Comparison of ENCODE assay signal across 19 cellular contexts in genomic region chr13:21949818-21950429, GRCh38.
"Had no signal": no experiment of that assay in that cellular context is flagged by ENCODE, and none has a peak within 500 bp of the region (broad histone marks: within the 10 kb centered on the region; RNA-seq: fewer than 3 reads in every experiment).

No MANE protein-coding gene starts in this region.

- H3K4me3 Mint-ChIP-seq: activated B cell treated with CpG ODN at 0.5 μM for 24 hours, memory B cell, neural crest cell had no signal

- H3K4me1 ChIP-seq: body of pancreas, gastroesophageal sphincter, left ventricle myocardium inferior, sigmoid colon, suprapubic skin, upper lobe of left lung had no signal

- ATAC-seq: body of pancreas, gastroesophageal sphincter had no signal

- DNase-seq: activated B cell treated with CpG ODN at 0.5 μM for 24 hours; activated CD4-positive, alpha-beta T cell treated with anti-CD3 and anti-CD28 coated beads, Interleukin-2, amount 50 U/mL, for 1 hour; activated naive CD4-positive, alpha-beta T cell treated with anti-CD3 and anti-CD28 coated beads, Interleukin-2, amount 50 U/mL, for 16 hours; activated T-cell treated with anti-CD3 and anti-CD28 coated beads for 4 hours; body of pancreas; central memory CD4-positive, alpha-beta T cell; effector CD8-positive, alpha-beta T cell; left ventricle myocardium inferior; ovary; sigmoid colon; stimulated activated CD4-positive, alpha-beta T cell treated with anti-CD3 and anti-CD28 coated beads, Interleukin-2, amount 100 ng/mL, for 24 hours; stimulated activated naive CD4-positive, alpha-beta T cell had no signal

- H3K27me3 ChIP-seq: body of pancreas, gastroesophageal sphincter, ovary, sigmoid colon, suprapubic skin, upper lobe of left lung had no signal

- H3K4me3 ChIP-seq: body of pancreas, coronary artery, gastroesophageal sphincter, left ventricle myocardium inferior, ovary, sigmoid colon, suprapubic skin, upper lobe of left lung had no signal

- H3K27ac ChIP-seq: body of pancreas, coronary artery, gastroesophageal sphincter, left ventricle myocardium inferior, ovary, sigmoid colon, suprapubic skin, upper lobe of left lung had no signal

- H3K4me1 Mint-ChIP-seq: neural crest cell had no signal

- H3K27ac Mint-ChIP-seq: activated B cell treated with CpG ODN at 0.5 μM for 24 hours; activated T-helper 2 cell treated with anti-CD3 and anti-CD28 coated beads, Interferon-gamma antibody, Interleukin-2, Interleukin-4, amounts not matched to agents 10 μg/mL and 5 μg/mL and 100 μg/mL, durations not matched to agents 14 hours and 24 hours and 36 hours; memory B cell had no signal

- H3K9me3 ChIP-seq: body of pancreas, ovary had no signal

- H3K36me3 ChIP-seq: gastroesophageal sphincter, left ventricle myocardium inferior, ovary, sigmoid colon, suprapubic skin, upper lobe of left lung had no signal
